ENCODE assay signal across 37 cellular contexts in the genomic region with DNA sequence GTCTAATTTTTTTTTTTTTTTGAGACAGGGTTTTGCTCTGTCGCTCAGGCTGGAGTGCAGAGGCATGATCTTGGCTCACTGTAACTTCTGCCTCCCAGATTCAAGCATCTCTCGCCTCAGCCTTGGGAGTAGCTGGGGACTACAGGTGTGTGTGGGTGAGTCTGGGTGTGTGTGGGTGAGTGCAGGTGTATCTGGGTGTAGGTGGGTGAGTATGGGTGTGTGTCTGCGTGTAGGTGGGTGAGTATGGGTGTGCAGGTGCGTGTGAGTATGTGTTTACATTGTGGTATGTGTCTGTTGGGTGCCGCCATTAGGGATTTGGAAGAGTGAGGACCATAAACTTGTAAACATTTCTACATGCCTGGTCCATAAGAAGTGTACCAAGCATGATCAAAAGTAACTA. TPM values are rescaled to one million over a fixed set of nuclear protein-coding genes. Genes with fewer than 3 reads are reported as not detected.
"Had no signal": no experiment of that assay in that cellular context is flagged by ENCODE, and none has a peak within 500 bp of the region (broad histone marks: within the 10 kb centered on the region; RNA-seq: fewer than 3 reads in every experiment).

No MANE protein-coding gene starts in this region.

- H3K27ac ChIP-seq: ascending aorta, brain microvascular endothelial cell, breast epithelium, WERI-Rb-1 had no signal

- H3K36me3 ChIP-seq: ascending aorta, brain microvascular endothelial cell, breast epithelium, WERI-Rb-1 had no signal

- H3K4me3 Mint-ChIP-seq: activated CD4-positive, alpha-beta memory T cell treated with anti-CD3 and anti-CD28 coated beads, Interleukin-2, amount 10 ng/mL, durations not matched to agents 7 days and 5 days; activated CD4-positive, alpha-beta T cell treated with anti-CD3 and anti-CD28 coated beads for 36 hours; activated CD4-positive, alpha-beta T cell treated with anti-CD3 and anti-CD28 coated beads, Interleukin-2, amount 10 ng/mL, durations not matched to agents 7 days and 5 days; activated CD8-positive, alpha-beta memory T cell treated with anti-CD3 and anti-CD28 coated beads, Interleukin-2, amount 10 ng/mL, durations not matched to agents 7 days and 5 days; activated CD8-positive, alpha-beta T cell treated with anti-CD3 and anti-CD28 coated beads, Interleukin-2, amount 10 ng/mL, durations not matched to agents 7 days and 5 days; activated naive CD4-positive, alpha-beta T cell treated with anti-CD3 and anti-CD28 coated beads, Interleukin-2, amount 10 ng/mL, durations not matched to agents 7 days and 5 days; activated naive CD4-positive, alpha-beta T cell treated with anti-CD3 and anti-CD28 coated beads, Interleukin-2, amount 50 U/mL, for 24 hours; activated naive CD8-positive, alpha-beta T cell treated with anti-CD3 and anti-CD28 coated beads, Interleukin-2, amount 10 ng/mL, durations not matched to agents 7 days and 5 days; activated naive CD8-positive, alpha-beta T cell treated with anti-CD3 and anti-CD28 coated beads, Interleukin-2, amount 50 U/mL, for 24 hours; activated T-cell treated with anti-CD3 and anti-CD28 coated beads, Interleukin-2, amount 50 U/mL, for 24 hours; T-helper 1 cell treated with Interleukin-12 subunit alpha and Interleukin-12 subunit beta and Interleukin-4 antibody, amounts not matched to agents 30 μg/mL and 1 μg/mL, for 36 hours; T-helper 2 cell treated with Interferon-gamma antibody and Interleukin-4, amounts not matched to agents 5 μg/mL and 100 μg/mL, for 36 hours had no signal

- H3K9me3 ChIP-seq: ascending aorta, breast epithelium had no signal

- H3K9me3 Mint-ChIP-seq: activated CD4-positive, alpha-beta T cell treated with anti-CD3 and anti-CD28 coated beads, Interleukin-2, amount 10 ng/mL, durations not matched to agents 7 days and 5 days; activated naive CD8-positive, alpha-beta T cell treated with anti-CD3 and anti-CD28 coated beads, Interleukin-2, amount 10 ng/mL, durations not matched to agents 7 days and 5 days; activated T-cell treated with anti-CD3 and anti-CD28 coated beads, Interleukin-2, amount 50 U/mL, for 24 hours; WTC11 had no signal

- H3K36me3 Mint-ChIP-seq: activated naive CD8-positive, alpha-beta T cell; activated naive CD8-positive, alpha-beta T cell treated with anti-CD3 and anti-CD28 coated beads, Interleukin-2, amount 10 ng/mL, durations not matched to agents 7 days and 5 days; WTC11 had no signal

- DNase-seq: activated CD4-positive, alpha-beta memory T cell treated with anti-CD3 and anti-CD28 coated beads, Interleukin-2, amount 10 ng/mL, durations not matched to agents 7 days and 5 days; activated CD4-positive, alpha-beta T cell treated with anti-CD3 and anti-CD28 coated beads for 1 hour; activated CD4-positive, alpha-beta T cell treated with anti-CD3 and anti-CD28 coated beads for 36 hours; activated CD4-positive, alpha-beta T cell treated with anti-CD3 and anti-CD28 coated beads for 48 hours; activated CD4-positive, alpha-beta T cell treated with anti-CD3 and anti-CD28 coated beads, Interleukin-2, amount 10 ng/mL, durations not matched to agents 7 days and 5 days; activated CD4-positive, alpha-beta T cell treated with anti-CD3 and anti-CD28 coated beads, Interleukin-2, amount 50 U/mL, for 48 hours; activated CD4-positive, CD25-positive, alpha-beta regulatory T cell; activated CD8-positive, alpha-beta memory T cell treated with anti-CD3 and anti-CD28 coated beads for 24 hours; activated CD8-positive, alpha-beta memory T cell treated with anti-CD3 and anti-CD28 coated beads, Interleukin-2, amount 10 ng/mL, durations not matched to agents 7 days and 5 days; activated CD8-positive, alpha-beta memory T cell treated with anti-CD3 and anti-CD28 coated beads, Interleukin-2, amount 50 U/mL, for 48 hours; activated CD8-positive, alpha-beta T cell treated with anti-CD3 and anti-CD28 coated beads, Interleukin-2, amount 10 ng/mL, durations not matched to agents 7 days and 5 days; activated effector memory CD4-positive, alpha-beta T cell treated with Interleukin-2 at 50 U/mL for 16 hours; activated gamma-delta T cell; activated naive CD4-positive, alpha-beta T cell treated with anti-CD3 and anti-CD28 coated beads, Interleukin-2, amount 10 ng/mL, durations not matched to agents 7 days and 5 days; activated naive CD4-positive, alpha-beta T cell treated with Interleukin-2 at 50 U/mL for 16 hours; activated naive CD8-positive, alpha-beta T cell treated with anti-CD3 and anti-CD28 coated beads, Interleukin-2, amount 10 ng/mL, durations not matched to agents 7 days and 5 days; activated naive CD8-positive, alpha-beta T cell treated with anti-CD3 and anti-CD28 coated beads, Interleukin-2, amount 50 U/mL, for 24 hours; activated T-cell treated with anti-CD3 and anti-CD28 coated beads, Interleukin-2, amount 50 U/mL, for 24 hours; activated T-cell treated with anti-CD3 and anti-CD28 coated beads, Interleukin-2, amount 50 U/mL, for 48 hours; amygdala; anterior cingulate cortex; brain microvascular endothelial cell; central memory CD4-positive, alpha-beta T cell; T-helper 1 cell; T-helper 2 cell; T-helper 9 cell; WERI-Rb-1 had no signal

- H3K27me3 ChIP-seq: ascending aorta had no signal

- H3K4me1 ChIP-seq: ascending aorta, breast epithelium had no signal

- H3K27ac Mint-ChIP-seq: activated CD4-positive, alpha-beta memory T cell treated with anti-CD3 and anti-CD28 coated beads, Interleukin-2, amount 10 ng/mL, durations not matched to agents 7 days and 5 days; activated CD4-positive, alpha-beta T cell treated with anti-CD3 and anti-CD28 coated beads for 36 hours; activated CD4-positive, alpha-beta T cell treated with anti-CD3 and anti-CD28 coated beads, Interleukin-2, amount 10 ng/mL, durations not matched to agents 7 days and 5 days; activated CD8-positive, alpha-beta memory T cell treated with anti-CD3 and anti-CD28 coated beads, Interleukin-2, amount 10 ng/mL, durations not matched to agents 7 days and 5 days; activated CD8-positive, alpha-beta T cell treated with anti-CD3 and anti-CD28 coated beads, Interleukin-2, amount 10 ng/mL, durations not matched to agents 7 days and 5 days; activated naive CD4-positive, alpha-beta T cell treated with anti-CD3 and anti-CD28 coated beads, Interleukin-2, amount 10 ng/mL, durations not matched to agents 7 days and 5 days; activated naive CD4-positive, alpha-beta T cell treated with anti-CD3 and anti-CD28 coated beads, Interleukin-2, amount 50 U/mL, for 24 hours; activated naive CD8-positive, alpha-beta T cell; activated naive CD8-positive, alpha-beta T cell treated with anti-CD3 and anti-CD28 coated beads, Interleukin-2, amount 10 ng/mL, durations not matched to agents 7 days and 5 days; activated naive CD8-positive, alpha-beta T cell treated with anti-CD3 and anti-CD28 coated beads, Interleukin-2, amount 50 U/mL, for 24 hours; activated T-cell treated with anti-CD3 and anti-CD28 coated beads, Interleukin-2, amount 50 U/mL, for 24 hours; activated T-helper 2 cell treated with anti-CD3 and anti-CD28 coated beads, Interferon-gamma antibody, Interleukin-2, Interleukin-4, amounts not matched to agents 10 μg/mL and 5 μg/mL and 100 μg/mL, durations not matched to agents 14 hours and 24 hours and 36 hours; T-helper 1 cell treated with Interleukin-12 subunit alpha and Interleukin-12 subunit beta and Interleukin-4 antibody, amounts not matched to agents 30 μg/mL and 1 μg/mL, for 36 hours; T-helper 2 cell treated with Interferon-gamma antibody and Interleukin-4, amounts not matched to agents 5 μg/mL and 100 μg/mL, for 36 hours; WTC11 had no signal

- H3K4me3 ChIP-seq: ascending aorta, breast epithelium had no signal

- ATAC-seq: activated CD4-positive, alpha-beta T cell treated with anti-CD3 and anti-CD28 coated beads for 36 hours; activated CD4-positive, CD25-positive, alpha-beta regulatory T cell treated with anti-CD3 and anti-CD28 coated beads, Interleukin-2, amount 50 U/mL, for 24 hours; activated CD8-positive, alpha-beta memory T cell treated with anti-CD3 and anti-CD28 coated beads, Interleukin-2, amount 10 ng/mL, durations not matched to agents 7 days and 5 days; activated CD8-positive, alpha-beta T cell treated with anti-CD3 and anti-CD28 coated beads, Interleukin-2, amount 10 ng/mL, durations not matched to agents 7 days and 5 days; activated naive CD8-positive, alpha-beta T cell treated with anti-CD3 and anti-CD28 coated beads, Interleukin-2, amount 50 U/mL, for 24 hours; WTC11 had no signal

RNA-seq across cellular contexts. Expression of a gene that starts 1.5 kb away (rescaled TPM):
- total RNA-seq: activated CD4-positive, alpha-beta T cell treated with anti-CD3 and anti-CD28 coated beads for 36 hours; activated CD4-positive, alpha-beta T cell treated with anti-CD3 and anti-CD28 coated beads, Interleukin-2, amount 10 ng/mL, durations not matched to agents 7 days and 5 days; activated CD8-positive, alpha-beta T cell treated with anti-CD3 and anti-CD28 coated beads, Interleukin-2, amount 10 ng/mL, durations not matched to agents 7 days and 5 days; activated T-helper 2 cell treated with anti-CD3 and anti-CD28 coated beads, Interferon-gamma antibody, Interleukin-2, Interleukin-4, amounts not matched to agents 10 μg/mL and 5 μg/mL and 100 μg/mL, durations not matched to agents 14 hours and 24 hours and 36 hours; ascending aorta; cardiac septum had no signal
